19 cellular contexts compared by ENCODE assay signal in the genomic region with DNA sequence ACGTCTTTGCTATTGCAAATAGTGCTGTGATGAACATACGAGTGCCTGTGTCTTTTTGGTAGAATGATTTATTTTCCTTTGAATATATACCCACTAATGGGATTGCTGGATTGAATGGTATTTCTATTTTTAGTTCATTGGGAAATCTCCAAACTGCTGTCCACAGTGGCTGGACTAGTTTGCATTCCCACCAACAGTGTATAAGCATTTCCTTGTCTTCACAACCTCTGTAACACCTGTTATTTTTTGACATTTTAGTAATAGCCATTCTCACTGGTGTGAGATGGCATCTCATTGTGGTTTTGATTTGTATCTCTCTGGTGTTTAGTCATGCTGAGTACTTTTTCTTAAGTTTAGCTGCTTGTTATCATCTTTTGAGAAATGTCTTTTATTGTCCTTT.
"Had no signal": no experiment of that assay in that cellular context is flagged by ENCODE, and none has a peak within 500 bp of the region (broad histone marks: within the 10 kb centered on the region; RNA-seq: fewer than 3 reads in every experiment).

No MANE protein-coding gene starts in this region.

- DNase-seq: activated CD4-positive, alpha-beta memory T cell treated with anti-CD3 and anti-CD28 coated beads for 36 hours; activated CD8-positive, alpha-beta memory T cell treated with anti-CD3 and anti-CD28 coated beads, Interleukin-2, amount 10 ng/mL, durations not matched to agents 7 days and 5 days; activated naive CD4-positive, alpha-beta T cell treated with anti-CD3 and anti-CD28 coated beads, Interleukin-2, amount 50 U/mL, for 16 hours; activated T-cell treated with anti-CD3 and anti-CD28 coated beads, Interleukin-2, amount 50 U/mL, for 1 hour; amniotic stem cell; brain microvascular endothelial cell; effector CD4-positive, alpha-beta T cell; esophagus squamous epithelium; heart left ventricle; midbrain; naive thymus-derived CD4-positive, alpha-beta T cell; sigmoid colon; stimulated activated naive B cell treated with anti-CD40 and anti-IgM and Interleukin-4, amounts not matched to agents 10 μg/mL and 1 μg/mL and 100 μg/mL, for 72 hours; T-helper 17 cell; tibial artery; WERI-Rb-1 had no signal

- ATAC-seq: activated CD8-positive, alpha-beta memory T cell treated with anti-CD3 and anti-CD28 coated beads, Interleukin-2, amount 10 ng/mL, durations not matched to agents 7 days and 5 days; heart left ventricle; naive thymus-derived CD4-positive, alpha-beta T cell; stimulated activated naive B cell treated with anti-CD40 and anti-IgM and Interleukin-4, amounts not matched to agents 10 μg/mL and 1 μg/mL and 100 μg/mL, for 72 hours; T-helper 17 cell had no signal

- H3K4me3 ChIP-seq: coronary artery, esophagus squamous epithelium, heart left ventricle, lung, sigmoid colon, tibial artery had no signal

- H3K27ac ChIP-seq: brain microvascular endothelial cell, coronary artery, esophagus squamous epithelium, heart left ventricle, parathyroid adenoma, sigmoid colon, tibial artery, WERI-Rb-1 had no signal

- H3K27me3 ChIP-seq: brain microvascular endothelial cell, esophagus squamous epithelium, sigmoid colon, tibial artery had no signal

- H3K36me3 ChIP-seq: brain microvascular endothelial cell, esophagus squamous epithelium, heart left ventricle, sigmoid colon, tibial artery had no signal

- H2AFZ ChIP-seq: parathyroid adenoma had no signal

- H3K9ac ChIP-seq: parathyroid adenoma had no signal

- H3K9me3 ChIP-seq: esophagus squamous epithelium, sigmoid colon, tibial artery had no signal

- H3K79me2 ChIP-seq: parathyroid adenoma had no signal

- H3K4me1 ChIP-seq: esophagus squamous epithelium, heart left ventricle, parathyroid adenoma, tibial artery had no signal
